Comparison of ENCODE assay signal across 1 cellular context in genomic region chr4:14478504-14478903, GRCh38.
TF ChIP-seq lines count a peak whose summit lies in the region.

No MANE protein-coding gene starts in this region.

TF ChIP-seq in GM23338, 12 proteins besides CTCF, POLR2A, EP300 and RAD21 (continued from another document):
- TF ChIP-seq ZNF462 (CRISPR knock-in tag; IDR thresholded peaks at IDR 0.05) = no peak
- TF ChIP-seq ZNF331 (CRISPR knock-in tag; IDR thresholded peaks at IDR 0.05; ENCODE audit: low read depth) = no peak
- no peak for TF ChIP-seq REST (IDR thresholded peaks at IDR 0.05; ENCODE audit: unreplicated experiment)
- TF ChIP-seq JUNB (IDR thresholded peaks at IDR 0.05; ENCODE audit: unreplicated experiment) = no peak
- no peak for TF ChIP-seq EZH2phosphoT487 (IDR thresholded peaks at IDR 0.05; ENCODE audit: unreplicated experiment)
- TF ChIP-seq STAT1 (IDR thresholded peaks at IDR 0.05; ENCODE audit: unreplicated experiment) = no peak
- no peak for TF ChIP-seq POLR2AphosphoS5 (IDR thresholded peaks at IDR 0.05; ENCODE audit: low read depth)
- no peak for TF ChIP-seq CREB1 (CRISPR knock-in tag; IDR thresholded peaks at IDR 0.05; ENCODE audit: low read depth)
